18 cellular contexts compared by ENCODE assay signal in genomic region chr15:41024880-41025279, GRCh38.
DNase-seq lines count a peak whose midpoint lies in the region; ATAC-seq and TF ChIP-seq lines count a peak whose summit lies in the region.
"Had no signal": no experiment of that assay in that cellular context is flagged by ENCODE, and none has a peak within 500 bp of the region (broad histone marks: within the 10 kb centered on the region; RNA-seq: fewer than 3 reads in every experiment).

No MANE protein-coding gene starts in this region.

- TF ChIP-seq CTCF in IMR-90 (conservative IDR thresholded peaks at IDR 0.05; ENCODE audit: low read depth, low read length) (no peak), ascending aorta (IDR thresholded peaks at IDR 0.05) (no peak), mesothelial cell of epicardium (IDR thresholded peaks at IDR 0.05; ENCODE audit: unreplicated experiment) (no peak), thoracic aorta (IDR thresholded peaks at IDR 0.05) (no peak)

- H3K9me3 ChIP-seq in IMR-90 (ENCODE audit: control insufficient read depth, insufficient read depth, low read length) (no peaks in the 10 kb centered on the region), ascending aorta (no peaks in the 10 kb centered on the region), thoracic aorta (no peaks in the 10 kb centered on the region)
- H3K9me3 ChIP-seq: neutrophil, tibial nerve had no signal

- peak overlapping the region; percentile 50; the same call in 1 of the 2 replicates for H3K27ac ChIP-seq in IMR-90 (ENCODE audit: insufficient read depth, low read length)
- H3K27ac ChIP-seq in ascending aorta: peak overlapping the region; percentile 63 to 76
- H3K27ac ChIP-seq in thoracic aorta: peak overlapping the region; percentile 76 to 78
- H3K27ac ChIP-seq: KMS-11, neutrophil had no signal

- peaks cover 9% of the 10 kb centered on the region for H3K4me1 ChIP-seq in IMR-90 (ENCODE audit: control insufficient read depth, insufficient read depth, low read length)
- H3K4me1 ChIP-seq in ascending aorta: peaks cover 5 to 26% of the 10 kb centered on the region in 2 donors
- H3K4me1 ChIP-seq in thoracic aorta (ENCODE audit: control insufficient read depth in 1 of 2, low read depth in 2 of 2): peaks cover 13 to 44% of the 10 kb centered on the region in 2 donors

- H4K91ac ChIP-seq in IMR-90 (ENCODE audit: insufficient read depth, low read depth, low read length): no peak overlapping the region

- ATAC-seq in IMR-90 (ENCODE audit: low read depth) (no peak), thoracic aorta (ENCODE audit: insufficient number of reproducible peaks, low FRiP score, low read depth) (no peak), HG03354 (IDR thresholded peaks at IDR 0.05; ENCODE audit: poor library complexity, severe bottlenecking, unreplicated experiment) (no peak), HG03378 (IDR thresholded peaks at IDR 0.05; ENCODE audit: unreplicated experiment) (no peak)

- no peak overlapping the region for H2BK15ac ChIP-seq in IMR-90 (ENCODE audit: low read depth, low read length)

- POLR2A ChIA-PET in IMR-90 (lab: Charles Lee; ENCODE audit: unreplicated experiment): no interaction called here
- POLR2A ChIA-PET in activated CD4-positive, alpha-beta memory T cell treated with anti-CD3 and anti-CD28 coated beads, Interleukin-2, amount 10 ng/mL, durations not matched to agents 7 days and 5 days (lab: Charles Lee): no interaction called here

- no peaks in the 10 kb centered on the region for H3K9me1 ChIP-seq in IMR-90 (ENCODE audit: insufficient read depth, low read length)

- TF ChIP-seq POLR2A in IMR-90 (IDR thresholded peaks at IDR 0.05; ENCODE audit: low read depth, low read length): no peak

- peak overlapping the region; percentile 67; the same call in 1 of the 2 replicates for H3K4ac ChIP-seq in IMR-90 (ENCODE audit: low read depth, low read length)

- peak overlapping the region; percentile 30; the same call in 1 of the 2 replicates for H3K18ac ChIP-seq in IMR-90 (ENCODE audit: low read depth, low read length)

- no peaks in the 10 kb centered on the region for H4K20me1 ChIP-seq in IMR-90 (ENCODE audit: insufficient read depth, low read length)

- no peak overlapping the region for H2AFZ ChIP-seq in IMR-90 (replicated peaks; ENCODE audit: low read length, poor library complexity)

- TF ChIP-seq RAD21 in IMR-90 (IDR thresholded peaks at IDR 0.05; ENCODE audit: low read length): no peak

- no peaks in the 10 kb centered on the region for H3K27me3 Mint-ChIP-seq in mesothelial cell of epicardium (ENCODE audit: low read depth)
- H3K27me3 Mint-ChIP-seq in activated CD4-positive, alpha-beta memory T cell treated with anti-CD3 and anti-CD28 coated beads, Interleukin-2, amount 10 ng/mL, durations not matched to agents 7 days and 5 days: no peaks in the 10 kb centered on the region
- H3K27me3 Mint-ChIP-seq: activated naive CD4-positive, alpha-beta T cell treated with anti-CD3 and anti-CD28 coated beads, Interleukin-2, amount 10 ng/mL, durations not matched to agents 7 days and 5 days; dendritic cell treated with granulocyte-macrophage colony-stimulating factor and Interleukin-4, amounts not matched to agents 40 ng/mL and 50 ng/mL, for 4 days had no signal

- H3K9me3 Mint-ChIP-seq in mesothelial cell of epicardium: no peaks in the 10 kb centered on the region
- H3K9me3 Mint-ChIP-seq in activated CD4-positive, alpha-beta memory T cell treated with anti-CD3 and anti-CD28 coated beads, Interleukin-2, amount 10 ng/mL, durations not matched to agents 7 days and 5 days: no peaks in the 10 kb centered on the region
- H3K9me3 Mint-ChIP-seq: activated naive CD4-positive, alpha-beta T cell treated with anti-CD3 and anti-CD28 coated beads, Interleukin-2, amount 10 ng/mL, durations not matched to agents 7 days and 5 days; dendritic cell treated with granulocyte-macrophage colony-stimulating factor and Interleukin-4, amounts not matched to agents 40 ng/mL and 50 ng/mL, for 4 days had no signal

- peak overlapping the region; percentile 97 for H3K27ac Mint-ChIP-seq in mesothelial cell of epicardium
- no peak overlapping the region for H3K27ac Mint-ChIP-seq in activated CD4-positive, alpha-beta memory T cell treated with anti-CD3 and anti-CD28 coated beads, Interleukin-2, amount 10 ng/mL, durations not matched to agents 7 days and 5 days
- H3K27ac Mint-ChIP-seq: activated naive CD4-positive, alpha-beta T cell treated with anti-CD3 and anti-CD28 coated beads, Interleukin-2, amount 10 ng/mL, durations not matched to agents 7 days and 5 days; dendritic cell treated with granulocyte-macrophage colony-stimulating factor and Interleukin-4, amounts not matched to agents 40 ng/mL and 50 ng/mL, for 4 days had no signal

- peak overlapping the region; percentile 85; the same call in 1 of the 2 replicates for H4K5ac ChIP-seq in IMR-90 (ENCODE audit: low read depth, low read length)

- no peak overlapping the region for H3K56ac ChIP-seq in IMR-90 (ENCODE audit: extremely low read depth, insufficient read depth, low read length)

- no peak overlapping the region for H2AK5ac ChIP-seq in IMR-90 (ENCODE audit: low read depth, low read length)

- H3K79me1 ChIP-seq in IMR-90 (ENCODE audit: low read depth in 1 of 2, low read length in 2 of 2): peaks cover 14 to 38% of the 10 kb centered on the region in 2 experiments

- H3K4me3 ChIP-seq in IMR-90 (ENCODE audit: insufficient read depth, low read depth, low read length) (no peak overlapping the region), ascending aorta (no peak overlapping the region), thoracic aorta (no peak overlapping the region)
- H3K4me3 ChIP-seq: tibial nerve had no signal

- H3K4me1 Mint-ChIP-seq in mesothelial cell of epicardium: peaks cover 31% of the 10 kb centered on the region
- H3K4me1 Mint-ChIP-seq in activated CD4-positive, alpha-beta memory T cell treated with anti-CD3 and anti-CD28 coated beads, Interleukin-2, amount 10 ng/mL, durations not matched to agents 7 days and 5 days: no peaks in the 10 kb centered on the region
- H3K4me1 Mint-ChIP-seq: activated naive CD4-positive, alpha-beta T cell treated with anti-CD3 and anti-CD28 coated beads, Interleukin-2, amount 10 ng/mL, durations not matched to agents 7 days and 5 days had no signal

- H3K36me3 ChIP-seq in IMR-90 (ENCODE audit: control insufficient read depth, insufficient read depth, low read length) (peaks cover 7% of the 10 kb centered on the region), ascending aorta (peaks cover 6 to 20% of the 10 kb centered on the region in 2 donors), thoracic aorta (no peaks in the 10 kb centered on the region)

- in situ Hi-C loops in IMR-90 (cut with MboI; ENCODE audit: low sequenced_read_pairs): loop anchor here (5.0 to 10.0 kb wide), 2 partner anchors 83 to 120 kb away; no protein-coding TSS in a partner anchor

- no peak for DNase-seq in IMR-90
- DNase-seq in ascending aorta (ENCODE audit: low spot score in 2 of 2): no peak
- no peak for DNase-seq in mesothelial cell of epicardium (ENCODE audit: low spot score in 2 of 2, unreplicated experiment in 2 of 2)
- no peak for DNase-seq in thoracic aorta (ENCODE audit: low spot score)
- DNase-seq in activated CD4-positive, alpha-beta memory T cell treated with anti-CD3 and anti-CD28 coated beads, Interleukin-2, amount 10 ng/mL, durations not matched to agents 7 days and 5 days: no peak
- DNase-seq: activated CD4-positive, alpha-beta T cell treated with anti-CD3 and anti-CD28 coated beads, Interleukin-2, amount 50 U/mL, for 4 hours; activated naive CD4-positive, alpha-beta T cell treated with anti-CD3 and anti-CD28 coated beads, Interleukin-2, amount 10 ng/mL, durations not matched to agents 7 days and 5 days; foreskin melanocyte; midbrain; NCI-H1930; retina; SW 1271 had no signal

- no peak overlapping the region; the same call in 1 of the 2 replicates for H3K14ac ChIP-seq in IMR-90 (replicated peaks; ENCODE audit: low read depth, low read length)

- H3K4me3 Mint-ChIP-seq in mesothelial cell of epicardium: no peak overlapping the region
- no peak overlapping the region for H3K4me3 Mint-ChIP-seq in activated CD4-positive, alpha-beta memory T cell treated with anti-CD3 and anti-CD28 coated beads, Interleukin-2, amount 10 ng/mL, durations not matched to agents 7 days and 5 days
- H3K4me3 Mint-ChIP-seq: activated naive CD4-positive, alpha-beta T cell treated with anti-CD3 and anti-CD28 coated beads, Interleukin-2, amount 10 ng/mL, durations not matched to agents 7 days and 5 days; dendritic cell treated with granulocyte-macrophage colony-stimulating factor and Interleukin-4, amounts not matched to agents 40 ng/mL and 50 ng/mL, for 4 days had no signal

- dilution Hi-C loops in IMR-90 (cut with HindIII; ENCODE audit: low sequenced_read_pairs, unreplicated experiment): no loop called here

- H2BK120ac ChIP-seq in IMR-90 (ENCODE audit: low read depth, low read length): peak overlapping the region; percentile 69

- CTCF ChIA-PET in IMR-90 (lab: Yijun Ruan, JAX): interaction anchor here (0.5 to 1.1 kb wide), 5 partner anchors 47 to 130 kb away, joined by 3 to 7 read pairs (median 4); partner anchors contain the start of gene VPS18
- CTCF ChIA-PET in activated CD4-positive, alpha-beta memory T cell treated with anti-CD3 and anti-CD28 coated beads, Interleukin-2, amount 10 ng/mL, durations not matched to agents 7 days and 5 days (lab: Charles Lee): interaction anchor here (1.1 to 3.0 kb wide), 3 partner anchors 14 to 120 kb away, joined by 3 to 16 read pairs (median 3); no protein-coding TSS in a partner anchor

- H3K4me2 ChIP-seq in IMR-90 (ENCODE audit: low read depth, low read length): no peak overlapping the region
- H3K4me2 ChIP-seq: KMS-11 had no signal

- intact Hi-C loops in IMR-90 (cut with micrococcal nuclease): loop anchor here (2.0 to 5.0 kb wide), 2 partner anchors 83 to 160 kb away; no protein-coding TSS in a partner anchor
- intact Hi-C loops in ascending aorta (cut with DNase I): loop anchor here (5.0 to 10.0 kb wide), 2 partner anchors 160 to 168 kb away; no protein-coding TSS in a partner anchor

- H3K36me3 Mint-ChIP-seq in mesothelial cell of epicardium: peaks cover 17% of the 10 kb centered on the region
- peaks cover 35% of the 10 kb centered on the region for H3K36me3 Mint-ChIP-seq in activated CD4-positive, alpha-beta memory T cell treated with anti-CD3 and anti-CD28 coated beads, Interleukin-2, amount 10 ng/mL, durations not matched to agents 7 days and 5 days (ENCODE audit: low read depth)

- H2BK5ac ChIP-seq in IMR-90 (ENCODE audit: low read depth, low read length, poor library complexity, severe bottlenecking): peak overlapping the region; percentile 51

- H4K8ac ChIP-seq in IMR-90 (ENCODE audit: low read depth in 2 of 2, low read length in 2 of 2): peak overlapping the region in 1 of 2 experiments; percentile 47; a peak in 2 of 4 replicates

- BruUV-seq in IMR-90 (replicated peaks; lab: Mats Ljungman, UMichigan): no TSS peak

- H2AK9ac ChIP-seq in IMR-90 (replicated peaks; ENCODE audit: low read depth, low read length, poor library complexity): no peak overlapping the region

- H3K27me3 ChIP-seq in IMR-90 (ENCODE audit: control insufficient read depth, insufficient read depth, low read length) (no peaks in the 10 kb centered on the region), ascending aorta (no peaks in the 10 kb centered on the region), thoracic aorta (replicated peaks; ENCODE audit: insufficient read depth) (no peaks in the 10 kb centered on the region)
- H3K27me3 ChIP-seq: neutrophil, tibial nerve had no signal

- no peak overlapping the region for H3K23ac ChIP-seq in IMR-90 (ENCODE audit: low read depth, low read length)

- no peak overlapping the region; the same call in 1 of the 2 replicates for H2BK20ac ChIP-seq in IMR-90 (ENCODE audit: low read depth, low read length)

- no CpG with 5 or more reads among the region's 2 CpGs for WGBS in IMR-90 (ENCODE audit: extremely low coverage in 2 of 2, insufficient read length in 1 of 2), 2 experiments

- H3K9ac ChIP-seq in IMR-90 (ENCODE audit: low read depth, low read length): peak overlapping the region; percentile 15; the same call in 1 of the 2 replicates
- H3K9ac ChIP-seq: KMS-11 had no signal
